Comparison of ENCODE assay signal across 8 cellular contexts in the genomic region with DNA sequence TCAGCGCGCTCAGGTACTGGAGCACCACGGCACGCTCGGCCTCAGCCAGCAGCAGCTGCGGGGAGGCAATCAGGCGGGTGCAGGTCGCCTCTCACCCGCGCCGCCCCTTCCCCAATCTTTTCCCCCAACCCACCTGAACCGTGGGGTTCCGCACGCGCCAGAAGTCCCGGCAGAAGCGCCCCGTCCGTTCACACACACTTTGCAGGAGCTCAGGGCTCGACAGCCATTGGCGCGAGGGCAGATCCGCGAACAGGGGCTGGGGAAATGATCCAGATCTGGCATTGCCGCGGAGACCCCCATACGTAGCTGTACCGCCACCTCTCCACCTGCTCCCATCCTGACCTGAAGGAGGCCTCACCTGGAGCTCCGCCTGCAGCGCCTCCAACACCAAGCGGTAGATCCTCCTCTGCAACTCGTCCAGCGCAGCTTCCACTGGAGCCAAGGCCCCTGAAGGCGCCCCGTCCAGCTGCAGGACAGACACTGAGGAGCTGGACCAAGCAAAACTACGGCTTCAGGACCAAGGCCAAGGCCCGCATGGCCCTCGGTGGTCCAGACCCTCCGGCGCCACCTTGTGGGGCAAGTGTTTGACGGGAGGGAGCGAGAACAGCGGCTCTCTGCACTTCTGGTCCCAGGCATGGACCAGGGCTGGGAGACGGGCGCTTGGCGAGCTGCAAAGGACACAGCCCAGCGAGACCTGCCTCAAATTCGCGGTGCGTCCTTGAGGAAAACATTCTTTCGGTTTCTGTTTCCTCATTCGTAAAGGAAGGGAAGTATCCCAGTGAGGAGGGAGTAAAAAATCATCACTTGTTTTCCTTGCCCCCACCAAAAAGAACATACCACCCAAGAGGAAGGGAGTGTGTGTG. TPM values are rescaled to one million over a fixed set of nuclear protein-coding genes. Genes with fewer than 3 reads are reported as not detected.
DNase-seq lines count a peak whose midpoint lies in the region; ATAC-seq lines count a peak whose summit lies in the region.

No MANE protein-coding gene starts in this region.

- in situ Hi-C loops in ACHN (cut with HindIII; ENCODE audit: low pct_ligation_motif_present, low pct_unique_long_range_greater_than_20kb, low sequenced_read_pairs), result no loop called here

- DNase-seq in ACHN (peak; percentile 98), NCI-H2171 (lab: John Stamatoyannopoulos, UW) (peak; percentile 70), cerebellum (ENCODE audit: low spot score) (peak; percentile 74), kidney tubule cell (ENCODE audit: low spot score) (peak; percentile 90)
- DNase-seq in activated CD4-positive, alpha-beta T cell treated with anti-CD3 and anti-CD28 coated beads for 1 hour, result peak; percentile 66
- DNase-seq in stimulated activated CD4-positive, alpha-beta T cell treated with anti-CD3 and anti-CD28 coated beads, Interleukin-1b, Interleukin-23, amount 100 ng/mL, for 1 hour (ENCODE audit: low read depth in 2 of 2), result peak; percentile 63 to 73

- peak; percentile 21 for ATAC-seq in GM18867 (IDR thresholded peaks at IDR 0.05; ENCODE audit: unreplicated experiment)
- no peak for ATAC-seq in GM19351 (IDR thresholded peaks at IDR 0.05; ENCODE audit: unreplicated experiment)

RNA-seq across cellular contexts. Expression of gene MATCAP1, which starts 1.5 kb away (rescaled TPM):
- 86.7 TPM for total RNA-seq in cerebellum

RNA-seq across cellular contexts. Expression of gene EXOC3L1, which starts 4.7 kb away (rescaled TPM):
- total RNA-seq in cerebellum, result 2.1 TPM

RNA-seq across cellular contexts. Expression of gene E2F4, which starts 6.7 kb away (rescaled TPM):
- 25.6 TPM for total RNA-seq in cerebellum

RNA-seq across cellular contexts. Expression of gene ELMO3, which starts 13.7 kb away (rescaled TPM):
- total RNA-seq in cerebellum, result 0.54 TPM

RNA-seq across cellular contexts. Expression of gene NOL3, which starts 14.9 kb away (rescaled TPM):
- total RNA-seq in cerebellum, result 8.3 TPM
